In the genomic region with DNA sequence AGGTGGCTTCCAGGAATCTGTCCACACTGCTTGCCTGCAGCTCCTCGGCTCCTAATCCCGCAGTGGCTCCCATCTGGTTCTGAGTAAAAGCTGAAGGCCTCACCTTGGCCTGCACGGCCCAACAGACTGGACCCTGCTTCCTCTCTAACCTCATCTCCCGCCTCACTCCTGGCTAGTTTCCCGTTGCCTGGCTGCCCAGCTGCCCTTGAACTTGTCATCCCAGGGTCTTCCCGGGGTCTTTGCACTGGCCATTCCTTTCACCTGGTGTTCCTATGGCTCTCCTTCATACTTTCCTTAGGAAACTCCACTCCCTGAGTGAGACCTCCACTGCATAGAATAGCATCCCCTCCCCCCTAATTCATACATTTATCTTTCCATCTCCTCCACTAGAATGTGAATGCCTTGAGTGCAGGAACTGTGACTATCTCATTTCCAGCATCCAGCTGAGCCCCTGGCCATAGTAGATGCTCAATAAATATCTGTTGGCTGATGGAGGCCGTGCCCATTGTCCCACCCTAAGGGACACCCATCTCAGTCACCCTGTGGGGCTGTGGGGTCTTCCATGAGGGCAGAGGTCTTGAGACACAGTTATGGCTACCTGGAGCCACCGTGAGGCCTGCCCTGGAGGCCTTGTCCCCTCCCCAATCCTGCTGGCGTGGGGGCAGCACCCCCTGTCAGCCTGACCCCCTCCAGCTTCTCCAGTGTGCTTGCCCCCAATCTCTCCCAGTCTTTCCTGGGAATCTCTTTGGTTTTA, we compare ENCODE assay signal across 24 cellular contexts. TPM values are rescaled to one million over a fixed set of nuclear protein-coding genes. Genes with fewer than 3 reads are reported as not detected.
DNase-seq lines count a peak whose midpoint lies in the region; ATAC-seq, FAIRE-seq and TF ChIP-seq lines count a peak whose summit lies in the region.
"Had no signal": no experiment of that assay in that cellular context is flagged by ENCODE, and none has a peak within 500 bp of the region (broad histone marks: within the 10 kb centered on the region; RNA-seq: fewer than 3 reads in every experiment).

No MANE protein-coding gene starts in this region.

- no peak for ATAC-seq in A549
- ATAC-seq: GM12878 had no signal

- H3K27me3 ChIP-seq in osteoblast (ENCODE audit: insufficient read depth, low read length) = peaks cover 30% of the 10 kb centered on the region
- H3K27me3 ChIP-seq in GM23248 (replicated peaks; ENCODE audit: insufficient read depth) = no peaks in the 10 kb centered on the region
- H3K27me3 ChIP-seq: BLaER1 had no signal

- H3K9ac ChIP-seq in GM23248 = no peak overlapping the region
- H3K9ac ChIP-seq: BLaER1 had no signal

- FAIRE-seq in A549 (lab: Jason Lieb, UNC) (no peak), GM12891 (lab: Jason Lieb, UNC) (no peak)
- FAIRE-seq: A204.1, D721Med, GM12878, GM19239, H1 had no signal

- H3K27ac Mint-ChIP-seq in endothelial cell (ENCODE audit: unreplicated experiment) = peak overlapping the region; percentile 57
- H3K27ac Mint-ChIP-seq: CD4-positive, alpha-beta T cell; CD8-positive, alpha-beta memory T cell had no signal

- H3K4me3 Mint-ChIP-seq in endothelial cell (ENCODE audit: unreplicated experiment) = no peak overlapping the region
- H3K4me3 Mint-ChIP-seq: B cell; CD4-positive, alpha-beta T cell; CD8-positive, alpha-beta memory T cell had no signal

- peaks cover 10% of the 10 kb centered on the region for H3K36me3 Mint-ChIP-seq in endothelial cell (ENCODE audit: low read depth, unreplicated experiment)
- H3K36me3 Mint-ChIP-seq: CD8-positive, alpha-beta memory T cell had no signal

- H3F3A ChIP-seq in GM23248 (ENCODE audit: insufficient read depth) = peaks cover 14% of the 10 kb centered on the region

- no peaks in the 10 kb centered on the region for H4K20me1 ChIP-seq in osteoblast (ENCODE audit: insufficient read depth, low read length)
- H4K20me1 ChIP-seq in GM23248 (ENCODE audit: insufficient read depth) = no peaks in the 10 kb centered on the region

- CTCF ChIA-PET in A549 (lab: Yijun Ruan, JAX) (interaction anchor here (0.7 to 2.3 kb wide), 5 partner anchors 18 to 286 kb away, joined by 3 to 8 read pairs (median 3); no protein-coding TSS in a partner anchor), HEK293 (lab: Yijun Ruan, JAX) (interaction anchor here (0.6 to 1.5 kb wide), 3 partner anchors 14 to 84 kb away, joined by 3 read pairs; no protein-coding TSS in a partner anchor)

- no peaks in the 10 kb centered on the region for H3K4me1 ChIP-seq in A549
- H3K4me1 ChIP-seq in HEK293 (ENCODE audit: control insufficient read depth, insufficient read depth, low read length) = no peaks in the 10 kb centered on the region
- H3K4me1 ChIP-seq in osteoblast (ENCODE audit: insufficient read depth, low read length) = peaks cover 7% of the 10 kb centered on the region
- H3K4me1 ChIP-seq in GM23248 (ENCODE audit: insufficient read depth) = peaks cover 11% of the 10 kb centered on the region

- no peak for TF ChIP-seq EP300 in A549 (IDR thresholded peaks at IDR 0.05)

- no peak for TF ChIP-seq CTCF in A549 (IDR thresholded peaks at IDR 0.05)
- TF ChIP-seq CTCF in HEK293 (tag by site-specific recombination; IDR thresholded peaks at IDR 0.05) = no peak
- TF ChIP-seq CTCF in endothelial cell (IDR thresholded peaks at IDR 0.05; ENCODE audit: unreplicated experiment) = no peak
- TF ChIP-seq CTCF in osteoblast (IDR thresholded peaks at IDR 0.05; ENCODE audit: extremely low read depth, low read depth, low read length) = no peak

- DNase-seq in A549 (ENCODE audit: low read depth in 1 of 2, low spot score in 1 of 2) (no peak), endothelial cell (ENCODE audit: low spot score) (no peak), osteoblast (ENCODE audit: insufficient read length, low spot score, missing footprints) (peak; percentile 73), AG08396 (ENCODE audit: low spot score) (no peak), GOT3 (lab: John Stamatoyannopoulos, UW) (no peak), GM23248 (no peak), GM12891 (ENCODE audit: insufficient read length, low spot score) (no peak)
- DNase-seq: CD4-positive, alpha-beta T cell; CD8-positive, alpha-beta memory T cell; DMS 273 treated with DMSO at 0.1 percent for 48 hours; DMS79; EL; GDM1; H7; HCEC 1CT had no signal

- H3K9me3 Mint-ChIP-seq in endothelial cell (ENCODE audit: unreplicated experiment) = no peaks in the 10 kb centered on the region
- H3K9me3 Mint-ChIP-seq: CD4-positive, alpha-beta T cell; CD8-positive, alpha-beta memory T cell had no signal

- in situ Hi-C loops in GM23248 (cut with MboI) = no loop called here

- H3K79me2 ChIP-seq in osteoblast (ENCODE audit: insufficient read depth, low read length) (no peaks in the 10 kb centered on the region), GM23248 (ENCODE audit: insufficient read depth) (no peaks in the 10 kb centered on the region)

- H3K36me3 ChIP-seq in HEK293 (ENCODE audit: control insufficient read depth in 2 of 2, insufficient read depth in 1 of 2, low read length in 2 of 2) = no peaks in the 10 kb centered on the region
- H3K36me3 ChIP-seq in osteoblast (ENCODE audit: insufficient read depth, low read length) = peaks cover 5% of the 10 kb centered on the region
- H3K36me3 ChIP-seq in GM23248 (ENCODE audit: low read depth) = no peaks in the 10 kb centered on the region
- H3K36me3 ChIP-seq: BLaER1 had no signal

- no peak for TF ChIP-seq RAD21 in A549 (conservative IDR thresholded peaks at IDR 0.05 in 1 of 2, IDR thresholded peaks at IDR 0.05 in 1 of 2)

- H3K4me2 ChIP-seq in A549 (no peak overlapping the region), osteoblast (ENCODE audit: insufficient read depth, low read length) (no peak overlapping the region), GM23248 (ENCODE audit: unreplicated experiment) (no peak overlapping the region)
- H3K4me2 ChIP-seq: BLaER1 had no signal

- 83% methylated on average over 9 of the region's 9 CpGs for WGBS in A549 (ENCODE audit: missing lambda C conversion rate)
- WGBS in GM23248 (ENCODE audit: low coverage in 1 of 2, low lambda C conversion rate in 2 of 2, missing lambda C conversion rate in 2 of 2), 2 experiments = 59 to 60% methylated on average over 9 of the region's 9 CpGs

- no peak overlapping the region for H2AFZ ChIP-seq in osteoblast (ENCODE audit: low read length)
- no peak overlapping the region for H2AFZ ChIP-seq in GM23248

- H3K27me3 Mint-ChIP-seq in endothelial cell (ENCODE audit: unreplicated experiment) = peaks cover 20% of the 10 kb centered on the region

- POLR2A ChIA-PET in A549 (lab: Yijun Ruan, JAX) = no interaction called here
- POLR2A ChIA-PET in HEK293 (lab: Yijun Ruan, JAX) = no interaction called here

- H3K9me2 ChIP-seq in GM23248 (ENCODE audit: insufficient read depth) = no peaks in the 10 kb centered on the region

- H3K4me3 ChIP-seq in A549 = no peak overlapping the region
- no peak overlapping the region for H3K4me3 ChIP-seq in HEK293 (ENCODE audit: low read depth, low read length)
- H3K4me3 ChIP-seq in osteoblast (ENCODE audit: insufficient read depth, low read length) = no peak overlapping the region
- H3K4me3 ChIP-seq in GM23248 = no peak overlapping the region
- H3K4me3 ChIP-seq: BLaER1, GM12878 had no signal

- H3K4me1 Mint-ChIP-seq in endothelial cell (ENCODE audit: unreplicated experiment) = peaks cover 72% of the 10 kb centered on the region

- TF ChIP-seq POLR2A in A549 (IDR thresholded peaks at IDR 0.05; ENCODE audit: low read length) (no peak), GM12891 (IDR thresholded peaks at IDR 0.05; ENCODE audit: low read depth, low read length) (no peak)

- H3K9me3 ChIP-seq in A549 = no peaks in the 10 kb centered on the region
- no peaks in the 10 kb centered on the region for H3K9me3 ChIP-seq in HEK293 (ENCODE audit: control insufficient read depth, insufficient read depth, low read depth, low read length)
- H3K9me3 ChIP-seq in osteoblast (ENCODE audit: low read depth, low read length) = no peaks in the 10 kb centered on the region
- H3K9me3 ChIP-seq in GM23248 (ENCODE audit: low read depth) = no peaks in the 10 kb centered on the region
- H3K9me3 ChIP-seq: BLaER1 had no signal

- H3K27ac ChIP-seq in A549 (no peak overlapping the region), HEK293 (ENCODE audit: extremely low read depth, low read depth, low read length) (no peak overlapping the region), osteoblast (ENCODE audit: low read depth, low read length) (no peak overlapping the region), GM23248 (no peak overlapping the region)
- H3K27ac ChIP-seq: 22Rv1, BLaER1 had no signal

TF ChIP-seq in A549, 52 proteins besides CTCF, POLR2A, EP300 and RAD21 (continues in another document):
- TF ChIP-seq KDM5A (IDR thresholded peaks at IDR 0.05) = no peak

TF ChIP-seq in HEK293, 187 proteins besides CTCF, POLR2A, EP300 and RAD21:
- TF ChIP-seq GFI1B (tag by site-specific recombination; IDR thresholded peaks at IDR 0.05) = no peak
- peak; percentile 69; the same call in 1 of the 2 replicates for TF ChIP-seq ZNF664 (tag by site-specific recombination; IDR thresholded peaks at IDR 0.05)

TF ChIP-seq in GM12891, 5 proteins besides CTCF, POLR2A, EP300 and RAD21:
- TF ChIP-seq SPI1 (IDR thresholded peaks at IDR 0.05; ENCODE audit: low read depth, low read length) = no peak
- TF ChIP-seq POLR2AphosphoS5 (IDR thresholded peaks at IDR 0.05; ENCODE audit: low read depth, low read length) = no peak
- TF ChIP-seq PAX5 (IDR thresholded peaks at IDR 0.05; ENCODE audit: insufficient read depth, low read length, severe bottlenecking) = no peak
- TF ChIP-seq POU2F2 (IDR thresholded peaks at IDR 0.05; ENCODE audit: low read depth, low read length) = no peak
- TF ChIP-seq TAF1 (IDR thresholded peaks at IDR 0.05; ENCODE audit: low read depth, low read length) = no peak

RNA-seq across cellular contexts. Expression of gene SIRPA, which starts 9.1 kb away (rescaled TPM):
- polyA plus RNA-seq in A549 (2011; rRNA removed) = 12.8 and 18.3 TPM in 2 replicates
- 28.5 and 34.4 TPM in 2 replicates for polyA plus RNA-seq in A549 (2012; cell fraction: cytosol; rRNA removed)
- 31.9 and 32.8 TPM in 2 replicates for polyA plus RNA-seq in A549 (2012; cell fraction: nucleus; rRNA removed)
- polyA plus RNA-seq in A549 (2017; fragmentation: RNase III; extraction: RNeasy Plus Mini Kit Qiagen cat#74134 plus additional on column Dnase treatment) = 21.2 to 22.0 TPM (median 21.6 TPM) in 3 replicates
- 11.8 and 14.1 TPM in 2 replicates for polyA minus RNA-seq in A549 (2011; rRNA and poly(A)+ RNA removed)
- 132 TPM for total RNA-seq in endothelial cell (ENCODE audit: unreplicated experiment)
- total RNA-seq in osteoblast = 13.8 and 15.9 TPM in 2 replicates
- 73.5 and 93.3 TPM in 2 replicates for total RNA-seq in GM23248 (2014; rRNA removed; shearing (Covaris generic))
- polyA plus RNA-seq in GM23248 (2016; fragmentation: Nextera tagmentation; extraction: Ambion mirVana) = 101 and 102 TPM in 2 replicates
- polyA plus RNA-seq in GM12891 (2012; ENCODE audit: low read depth, missing spikeins) = 3.3 TPM
- polyA plus RNA-seq: CD8-positive, alpha-beta memory T cell had no signal

Comparison
In these comparisons a context has a peak if more than half of its experiments do, and no peak if none do; other contexts are left out.
1. Of the 5 proteins assayed by ChIP-seq in both HEK293 and A549: peak only in HEK293: none; only in A549: PBX3; in both: none; in neither: 4.